1 cellular context compared by ENCODE assay signal in the genomic region with DNA sequence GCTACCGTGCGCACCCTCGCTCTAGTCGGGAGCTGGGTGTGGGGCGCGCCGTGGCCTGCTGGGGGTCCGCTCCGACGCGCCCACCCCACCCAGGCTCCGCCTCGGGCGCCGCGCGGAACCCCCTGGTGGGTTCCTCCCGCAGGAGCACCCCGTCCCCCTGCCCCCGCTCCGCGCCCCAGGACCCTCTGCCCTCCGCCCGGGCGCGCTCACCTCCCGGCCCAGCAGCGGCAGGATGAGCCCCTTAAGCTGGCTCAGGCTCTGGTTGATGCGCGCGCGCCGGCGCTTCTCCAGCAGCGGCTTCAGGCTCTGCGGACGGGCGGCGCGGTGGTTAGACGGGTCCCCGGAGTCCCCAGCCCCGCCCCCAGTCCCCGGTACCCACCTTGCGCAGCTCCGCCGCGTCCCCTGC.
TF ChIP-seq lines count a peak whose summit lies in the region.

No MANE protein-coding gene starts in this region.

TF ChIP-seq in HCT116, 20 proteins besides CTCF, POLR2A, EP300 and RAD21 (continued from another document):
- TF ChIP-seq, protein P1, sequence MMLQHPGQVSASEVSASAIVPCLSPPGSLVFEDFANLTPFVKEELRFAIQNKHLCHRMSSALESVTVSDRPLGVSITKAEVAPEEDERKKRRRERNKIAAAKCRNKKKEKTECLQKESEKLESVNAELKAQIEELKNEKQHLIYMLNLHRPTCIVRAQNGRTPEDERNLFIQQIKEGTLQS (IDR thresholded peaks at IDR 0.05) = no peak
- TF ChIP-seq CEBPB (IDR thresholded peaks at IDR 0.05; ENCODE audit: low read depth) (no peak), EZH2 (IDR thresholded peaks at IDR 0.05) (no peak)
- TF ChIP-seq, protein P2, sequence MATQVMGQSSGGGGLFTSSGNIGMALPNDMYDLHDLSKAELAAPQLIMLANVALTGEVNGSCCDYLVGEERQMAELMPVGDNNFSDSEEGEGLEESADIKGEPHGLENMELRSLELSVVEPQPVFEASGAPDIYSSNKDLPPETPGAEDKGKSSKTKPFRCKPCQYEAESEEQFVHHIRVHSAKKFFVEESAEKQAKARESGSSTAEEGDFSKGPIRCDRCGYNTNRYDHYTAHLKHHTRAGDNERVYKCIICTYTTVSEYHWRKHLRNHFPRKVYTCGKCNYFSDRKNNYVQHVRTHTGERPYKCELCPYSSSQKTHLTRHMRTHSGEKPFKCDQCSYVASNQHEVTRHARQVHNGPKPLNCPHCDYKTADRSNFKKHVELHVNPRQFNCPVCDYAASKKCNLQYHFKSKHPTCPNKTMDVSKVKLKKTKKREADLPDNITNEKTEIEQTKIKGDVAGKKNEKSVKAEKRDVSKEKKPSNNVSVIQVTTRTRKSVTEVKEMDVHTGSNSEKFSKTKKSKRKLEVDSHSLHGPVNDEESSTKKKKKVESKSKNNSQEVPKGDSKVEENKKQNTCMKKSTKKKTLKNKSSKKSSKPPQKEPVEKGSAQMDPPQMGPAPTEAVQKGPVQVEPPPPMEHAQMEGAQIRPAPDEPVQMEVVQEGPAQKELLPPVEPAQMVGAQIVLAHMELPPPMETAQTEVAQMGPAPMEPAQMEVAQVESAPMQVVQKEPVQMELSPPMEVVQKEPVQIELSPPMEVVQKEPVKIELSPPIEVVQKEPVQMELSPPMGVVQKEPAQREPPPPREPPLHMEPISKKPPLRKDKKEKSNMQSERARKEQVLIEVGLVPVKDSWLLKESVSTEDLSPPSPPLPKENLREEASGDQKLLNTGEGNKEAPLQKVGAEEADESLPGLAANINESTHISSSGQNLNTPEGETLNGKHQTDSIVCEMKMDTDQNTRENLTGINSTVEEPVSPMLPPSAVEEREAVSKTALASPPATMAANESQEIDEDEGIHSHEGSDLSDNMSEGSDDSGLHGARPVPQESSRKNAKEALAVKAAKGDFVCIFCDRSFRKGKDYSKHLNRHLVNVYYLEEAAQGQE (IDR thresholded peaks at IDR 0.05; ENCODE audit: low read depth) = no peak
